Comparison of ENCODE assay signal across 1 cellular context in the genomic region with DNA sequence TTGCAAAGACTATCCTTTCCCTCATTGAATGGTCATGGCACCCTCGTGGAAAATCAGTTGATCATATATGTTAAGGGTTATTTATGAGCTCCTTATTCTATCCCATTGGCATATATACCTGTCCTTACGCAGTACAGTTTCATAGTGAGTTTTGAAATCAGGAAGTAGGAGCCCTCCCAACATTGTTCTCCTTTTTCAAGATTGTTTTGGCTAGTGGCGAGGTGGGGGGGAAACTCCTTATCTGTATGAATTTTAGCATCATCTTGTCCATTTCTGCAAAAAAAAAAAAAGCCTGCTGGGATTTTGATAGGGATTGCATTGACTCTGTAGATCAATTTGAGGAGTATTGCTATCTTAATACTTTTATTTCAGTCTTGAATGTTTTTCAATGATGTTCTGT.
TF ChIP-seq lines count a peak whose summit lies in the region.

No MANE protein-coding gene starts in this region.

TF ChIP-seq in K562, 482 proteins besides CTCF, POLR2A, EP300 and RAD21:
- TF ChIP-seq SOX6 (IDR thresholded peaks at IDR 0.05) (peak; percentile 58; the same call in 1 of the 2 replicates), ZNF316 (IDR thresholded peaks at IDR 0.05) (no peak), SMAD4 (CRISPR knock-in tag; conservative IDR thresholded peaks at IDR 0.05) (peak; percentile 53), ZNF384 (IDR thresholded peaks at IDR 0.05; ENCODE audit: low read depth, low read length) (0 out of 2 replicates have a peak, but pooled peaks have one; percentile 59), MCM3 (IDR thresholded peaks at IDR 0.05) (no peak), KDM5B (IDR thresholded peaks at IDR 0.05; ENCODE audit: insufficient replicate concordance, low read depth, low read length) (no peak), SPI1 (IDR thresholded peaks at IDR 0.05; ENCODE audit: borderline replicate concordance, low read depth, low read length) (peak; percentile 48; the same call in 1 of the 2 replicates), ERF (CRISPR knock-in tag; IDR thresholded peaks at IDR 0.05) (no peak), FOXP1 (CRISPR knock-in tag; IDR thresholded peaks at IDR 0.05) (no peak), POLR2AphosphoS2 (IDR thresholded peaks at IDR 0.05; ENCODE audit: low read length) (no peak)
- TF ChIP-seq, protein P1, sequence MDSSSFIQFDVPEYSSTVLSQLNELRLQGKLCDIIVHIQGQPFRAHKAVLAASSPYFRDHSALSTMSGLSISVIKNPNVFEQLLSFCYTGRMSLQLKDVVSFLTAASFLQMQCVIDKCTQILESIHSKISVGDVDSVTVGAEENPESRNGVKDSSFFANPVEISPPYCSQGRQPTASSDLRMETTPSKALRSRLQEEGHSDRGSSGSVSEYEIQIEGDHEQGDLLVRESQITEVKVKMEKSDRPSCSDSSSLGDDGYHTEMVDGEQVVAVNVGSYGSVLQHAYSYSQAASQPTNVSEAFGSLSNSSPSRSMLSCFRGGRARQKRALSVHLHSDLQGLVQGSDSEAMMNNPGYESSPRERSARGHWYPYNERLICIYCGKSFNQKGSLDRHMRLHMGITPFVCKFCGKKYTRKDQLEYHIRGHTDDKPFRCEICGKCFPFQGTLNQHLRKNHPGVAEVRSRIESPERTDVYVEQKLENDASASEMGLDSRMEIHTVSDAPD (CRISPR knock-in tag; IDR thresholded peaks at IDR 0.05): no peak
- TF ChIP-seq, protein P2, sequence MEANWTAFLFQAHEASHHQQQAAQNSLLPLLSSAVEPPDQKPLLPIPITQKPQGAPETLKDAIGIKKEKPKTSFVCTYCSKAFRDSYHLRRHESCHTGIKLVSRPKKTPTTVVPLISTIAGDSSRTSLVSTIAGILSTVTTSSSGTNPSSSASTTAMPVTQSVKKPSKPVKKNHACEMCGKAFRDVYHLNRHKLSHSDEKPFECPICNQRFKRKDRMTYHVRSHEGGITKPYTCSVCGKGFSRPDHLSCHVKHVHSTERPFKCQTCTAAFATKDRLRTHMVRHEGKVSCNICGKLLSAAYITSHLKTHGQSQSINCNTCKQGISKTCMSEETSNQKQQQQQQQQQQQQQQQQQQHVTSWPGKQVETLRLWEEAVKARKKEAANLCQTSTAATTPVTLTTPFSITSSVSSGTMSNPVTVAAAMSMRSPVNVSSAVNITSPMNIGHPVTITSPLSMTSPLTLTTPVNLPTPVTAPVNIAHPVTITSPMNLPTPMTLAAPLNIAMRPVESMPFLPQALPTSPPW (CRISPR knock-in tag; IDR thresholded peaks at IDR 0.05): peak; percentile 45
- TF ChIP-seq, protein P3, sequence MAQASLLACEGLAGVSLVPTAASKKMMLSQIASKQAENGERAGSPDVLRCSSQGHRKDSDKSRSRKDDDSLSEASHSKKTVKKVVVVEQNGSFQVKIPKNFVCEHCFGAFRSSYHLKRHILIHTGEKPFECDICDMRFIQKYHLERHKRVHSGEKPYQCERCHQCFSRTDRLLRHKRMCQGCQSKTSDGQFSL (CRISPR knock-in tag; IDR thresholded peaks at IDR 0.05): no peak
- TF ChIP-seq, protein P3 (tag; IDR thresholded peaks at IDR 0.05): peak in 1 of 2 experiments; percentile 62; a peak in 1 of 4 replicates
- TF ChIP-seq, protein P4, sequence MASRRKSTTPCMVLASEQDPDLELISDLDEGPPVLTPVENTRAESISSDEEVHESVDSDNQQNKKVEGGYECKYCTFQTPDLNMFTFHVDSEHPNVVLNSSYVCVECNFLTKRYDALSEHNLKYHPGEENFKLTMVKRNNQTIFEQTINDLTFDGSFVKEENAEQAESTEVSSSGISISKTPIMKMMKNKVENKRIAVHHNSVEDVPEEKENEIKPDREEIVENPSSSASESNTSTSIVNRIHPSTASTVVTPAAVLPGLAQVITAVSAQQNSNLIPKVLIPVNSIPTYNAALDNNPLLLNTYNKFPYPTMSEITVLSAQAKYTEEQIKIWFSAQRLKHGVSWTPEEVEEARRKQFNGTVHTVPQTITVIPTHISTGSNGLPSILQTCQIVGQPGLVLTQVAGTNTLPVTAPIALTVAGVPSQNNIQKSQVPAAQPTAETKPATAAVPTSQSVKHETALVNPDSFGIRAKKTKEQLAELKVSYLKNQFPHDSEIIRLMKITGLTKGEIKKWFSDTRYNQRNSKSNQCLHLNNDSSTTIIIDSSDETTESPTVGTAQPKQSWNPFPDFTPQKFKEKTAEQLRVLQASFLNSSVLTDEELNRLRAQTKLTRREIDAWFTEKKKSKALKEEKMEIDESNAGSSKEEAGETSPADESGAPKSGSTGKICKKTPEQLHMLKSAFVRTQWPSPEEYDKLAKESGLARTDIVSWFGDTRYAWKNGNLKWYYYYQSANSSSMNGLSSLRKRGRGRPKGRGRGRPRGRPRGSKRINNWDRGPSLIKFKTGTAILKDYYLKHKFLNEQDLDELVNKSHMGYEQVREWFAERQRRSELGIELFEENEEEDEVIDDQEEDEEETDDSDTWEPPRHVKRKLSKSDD (conservative IDR thresholded peaks at IDR 0.05; ENCODE audit: low read length): no peak
